In the genomic region with DNA sequence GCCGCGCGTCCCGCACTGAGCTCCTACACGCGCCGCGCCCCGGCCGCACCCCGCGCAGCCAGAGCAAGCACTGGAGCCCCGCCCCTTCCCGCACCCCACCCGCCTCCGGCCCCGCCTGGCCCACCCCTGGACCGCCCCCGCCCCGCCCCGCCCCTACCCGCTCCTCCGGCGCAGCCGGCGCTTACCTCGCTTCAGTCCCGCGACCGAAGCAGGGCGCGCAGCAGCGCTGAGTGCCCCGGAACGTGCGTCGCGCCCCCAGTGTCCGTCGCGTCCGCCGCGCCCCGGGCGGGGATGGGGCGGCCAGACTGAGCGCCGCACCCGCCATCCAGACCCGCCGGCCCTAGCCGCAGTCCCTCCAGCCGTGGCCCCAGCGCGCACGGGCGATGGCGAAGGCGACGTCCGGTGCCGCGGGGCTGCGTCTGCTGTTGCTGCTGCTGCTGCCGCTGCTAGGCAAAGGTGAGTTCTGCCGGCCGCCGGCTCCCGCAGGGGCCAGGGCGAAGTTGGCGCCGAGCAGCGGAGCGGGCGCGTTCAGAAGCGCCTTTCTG, we compare ENCODE assay signal across 8 cellular contexts. TPM values are rescaled to one million over a fixed set of nuclear protein-coding genes. Genes with fewer than 3 reads are reported as not detected.
A peak's percentile ranks its signal among the peaks of the same experiment; 100 is the strongest.
DNase-seq lines count a peak whose midpoint lies in the region; ATAC-seq lines count a peak whose summit lies in the region.

A gene (plus strand): TSS at position 194 of the 545 bp plus-strand sequence. CDS start 190 bp downstream, at position 384.

- in situ Hi-C loops in G401 (cut with HindIII; ENCODE audit: low sequenced_read_pairs) = no loop called here

- H3K27me3 Mint-ChIP-seq in effector memory CD8-positive, alpha-beta T cell = peaks cover 49 to 88% of the 10 kb centered on the region in 2 donors
- H3K27me3 Mint-ChIP-seq in naive B cell = peaks cover 29 to 70% (median 55%) of the 10 kb centered on the region in 3 donors

- H3K27ac Mint-ChIP-seq in effector memory CD8-positive, alpha-beta T cell = no peak within 1 kb of the TSS
- no peak within 1 kb of the TSS for H3K27ac Mint-ChIP-seq in naive B cell

- peak within 1 kb of the TSS; percentile 58 to 73 for H3K4me3 Mint-ChIP-seq in effector memory CD8-positive, alpha-beta T cell
- peak within 1 kb of the TSS in 7 of 8 donors; percentile 62 to 80 (median 72) for H3K4me3 Mint-ChIP-seq in naive B cell

- peak; percentile 35 for ATAC-seq in effector memory CD8-positive, alpha-beta T cell (replicated peaks)
- no peak for ATAC-seq in naive B cell (ENCODE audit: low read depth in 2 of 2)
- no peak for ATAC-seq in GM21367 (IDR thresholded peaks at IDR 0.05; ENCODE audit: unreplicated experiment)
- no peak for ATAC-seq in HG03520 (IDR thresholded peaks at IDR 0.05; ENCODE audit: unreplicated experiment)
- no peak for ATAC-seq in HG03469 (IDR thresholded peaks at IDR 0.05; ENCODE audit: unreplicated experiment)

- peaks cover 6 to 7% of the 10 kb centered on the region in 2 donors for H3K4me1 Mint-ChIP-seq in effector memory CD8-positive, alpha-beta T cell (ENCODE audit: low read depth in 2 of 2)
- peaks cover 8 to 14% (median 11%) of the 10 kb centered on the region in 3 donors for H3K4me1 Mint-ChIP-seq in naive B cell

- no peaks in the 10 kb centered on the region for H3K36me3 Mint-ChIP-seq in effector memory CD8-positive, alpha-beta T cell (ENCODE audit: insufficient read depth)
- no peaks in the 10 kb centered on the region for H3K36me3 Mint-ChIP-seq in naive B cell

- peak; percentile 36 for DNase-seq in G401 (ENCODE audit: low spot score)
- peak; percentile 63 for DNase-seq in NCI-H774 (lab: John Stamatoyannopoulos, UW)
- no peak for DNase-seq in effector memory CD8-positive, alpha-beta T cell
- no peak for DNase-seq in naive B cell
- no peak for DNase-seq in NCI-H2081 (lab: John Stamatoyannopoulos, UW)

- H3K9me3 Mint-ChIP-seq in effector memory CD8-positive, alpha-beta T cell = no peaks in the 10 kb centered on the region
- no peaks in the 10 kb centered on the region for H3K9me3 Mint-ChIP-seq in naive B cell

RNA-seq across cellular contexts. Expression of the gene that starts here (rescaled TPM):
- total RNA-seq in G401 (2014; rRNA removed; shearing (Covaris generic)) = 0.03 TPM in 1 of 2 replicates, not detected in the other
- polyA plus RNA-seq in naive B cell (ENCODE audit: low read depth in 6 of 6) = not detected

Comparison
In these comparisons a context has a peak if more than half of its experiments do, and no peak if none do; other contexts are left out.
1. Peak in DNase-seq in G401; RNA of the gene not detected or under 1 TPM.